ENCODE assay signal across 9 cellular contexts in the genomic region with DNA sequence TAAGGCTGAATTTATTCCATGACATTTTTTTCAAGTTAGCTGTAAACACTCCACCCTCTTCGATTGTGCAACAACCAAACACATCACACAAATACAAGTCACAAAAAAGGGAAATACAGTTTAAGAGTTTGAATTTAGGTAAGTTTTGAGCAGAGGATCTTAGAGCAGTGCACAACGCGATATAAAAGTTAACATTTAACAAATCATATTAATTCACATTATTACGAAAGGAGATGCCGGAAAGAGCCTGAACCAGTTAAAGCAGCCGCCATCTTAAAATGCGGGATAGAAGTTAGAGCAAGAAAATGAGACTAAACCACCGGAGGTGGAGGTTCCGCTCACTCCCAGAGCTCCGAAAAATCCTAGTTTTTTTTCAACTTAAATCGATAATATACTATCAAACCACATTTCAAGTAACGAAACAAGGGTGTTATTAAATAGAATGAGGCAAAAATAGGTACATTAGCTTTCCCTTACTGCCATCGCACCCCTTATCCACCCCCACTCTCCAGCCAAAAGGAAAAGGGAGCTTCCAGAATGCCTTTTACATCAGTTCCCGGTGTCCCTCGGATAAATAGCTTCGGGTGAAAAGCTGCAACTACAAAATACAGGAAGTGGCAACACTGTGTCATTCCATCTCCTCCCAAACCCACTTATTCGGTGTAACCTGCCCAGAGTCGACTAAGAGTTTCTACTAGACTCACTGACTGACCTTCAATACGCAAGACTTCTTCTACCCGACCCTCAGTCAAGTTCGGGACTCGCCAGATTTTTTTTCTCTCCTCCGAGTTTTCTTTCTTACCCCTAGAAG. TPM values are rescaled to one million over a fixed set of nuclear protein-coding genes. Genes with fewer than 3 reads are reported as not detected.
DNase-seq lines count a peak whose midpoint lies in the region; ATAC-seq, FAIRE-seq and TF ChIP-seq lines count a peak whose summit lies in the region.
"Had no signal": no experiment of that assay in that cellular context is flagged by ENCODE, and none has a peak within 500 bp of the region (broad histone marks: within the 10 kb centered on the region; RNA-seq: fewer than 3 reads in every experiment).

No MANE protein-coding gene starts in this region.

- WGBS in right cardiac atrium, result under 1% methylated on average over 23 of the region's 23 CpGs

- H3K9me3 ChIP-seq in BE2C, result no peaks in the 10 kb centered on the region
- no peaks in the 10 kb centered on the region for H3K9me3 ChIP-seq in right cardiac atrium (ENCODE audit: control insufficient read depth, low read length)

- peaks cover 33% of the 10 kb centered on the region for H3K36me3 Mint-ChIP-seq in activated naive CD4-positive, alpha-beta T cell treated with anti-CD3 and anti-CD28 coated beads, Interleukin-2, amount 10 ng/mL, durations not matched to agents 7 days and 5 days

- peaks cover 42% of the 10 kb centered on the region for H3K36me3 ChIP-seq in BE2C
- no peaks in the 10 kb centered on the region for H3K36me3 ChIP-seq in rectal smooth muscle tissue (ENCODE audit: control insufficient read depth, insufficient read depth, low read length)

- H3K4me3 ChIP-seq in BE2C (ENCODE audit: low read depth, low read length) (peak overlapping the region; percentile 91), right cardiac atrium (ENCODE audit: low read length) (peak overlapping the region; percentile 100), rectal smooth muscle tissue (ENCODE audit: low read length) (peak overlapping the region; percentile 92)

- peak; percentile 83 for FAIRE-seq in GM12892 (lab: Jason Lieb, UNC)

- H3K9me3 Mint-ChIP-seq in activated naive CD4-positive, alpha-beta T cell treated with anti-CD3 and anti-CD28 coated beads, Interleukin-2, amount 10 ng/mL, durations not matched to agents 7 days and 5 days, result no peaks in the 10 kb centered on the region
- H3K9me3 Mint-ChIP-seq: T-helper 1 cell treated with Interleukin-12 subunit alpha and Interleukin-12 subunit beta and Interleukin-4 antibody, amounts not matched to agents 30 μg/mL and 1 μg/mL, for 36 hours had no signal

- TF ChIP-seq CTCF in BE2C (IDR thresholded peaks at IDR 0.05; ENCODE audit: low read depth, low read length), result no peak

- CTCF ChIA-PET in activated naive CD4-positive, alpha-beta T cell treated with anti-CD3 and anti-CD28 coated beads, Interleukin-2, amount 10 ng/mL, durations not matched to agents 7 days and 5 days (lab: Charles Lee), result interaction anchor here (0.7 to 4.3 kb wide), 4 partner anchors 43 to 274 kb away, joined by 3 to 26 read pairs (median 4); partner anchors contain the start of genes BDH2 and CISD2

- ATAC-seq in right cardiac atrium (no peak), GM19035 (IDR thresholded peaks at IDR 0.05; ENCODE audit: unreplicated experiment) (no peak)

- TF ChIP-seq POLR2A in GM12892 (IDR thresholded peaks at IDR 0.05; ENCODE audit: low read depth, low read length), result peak; percentile 37; the same call in 1 of the 2 replicates

- H3K4me3 Mint-ChIP-seq in activated naive CD4-positive, alpha-beta T cell treated with anti-CD3 and anti-CD28 coated beads, Interleukin-2, amount 10 ng/mL, durations not matched to agents 7 days and 5 days, result no peak overlapping the region
- H3K4me3 Mint-ChIP-seq: T-helper 1 cell treated with Interleukin-12 subunit alpha and Interleukin-12 subunit beta and Interleukin-4 antibody, amounts not matched to agents 30 μg/mL and 1 μg/mL, for 36 hours had no signal

- H3K27ac Mint-ChIP-seq in activated naive CD4-positive, alpha-beta T cell treated with anti-CD3 and anti-CD28 coated beads, Interleukin-2, amount 10 ng/mL, durations not matched to agents 7 days and 5 days, result no peak overlapping the region

- DNase-seq in BE2C (peak; percentile 27), GM12892 (ENCODE audit: insufficient read length) (no peak), NOMO-1 (lab: John Stamatoyannopoulos, UW; ENCODE audit: unreplicated experiment in 2 of 2) (peak; percentile 43 to 73), right cardiac atrium (no peak), ureter (ENCODE audit: low spot score) (no peak)
- DNase-seq in activated naive CD4-positive, alpha-beta T cell treated with anti-CD3 and anti-CD28 coated beads, Interleukin-2, amount 10 ng/mL, durations not matched to agents 7 days and 5 days, result peak; percentile 43

- H3K9ac ChIP-seq in rectal smooth muscle tissue (ENCODE audit: low read length), result peak overlapping the region; percentile 94

- H3K27me3 Mint-ChIP-seq in activated naive CD4-positive, alpha-beta T cell treated with anti-CD3 and anti-CD28 coated beads, Interleukin-2, amount 10 ng/mL, durations not matched to agents 7 days and 5 days, result peaks cover 5% of the 10 kb centered on the region

- peaks cover 52% of the 10 kb centered on the region for H3K4me1 Mint-ChIP-seq in activated naive CD4-positive, alpha-beta T cell treated with anti-CD3 and anti-CD28 coated beads, Interleukin-2, amount 10 ng/mL, durations not matched to agents 7 days and 5 days

- intact Hi-C loops in right cardiac atrium (cut with DNase I), result loop anchor here in 1 of 4 donors (2.0 kb wide), 1 partner anchor 43 kb away; the partner anchor contains the start of gene CISD2

- no peaks in the 10 kb centered on the region for H3K27me3 ChIP-seq in BE2C
- H3K27me3 ChIP-seq in right cardiac atrium (ENCODE audit: control insufficient read depth, insufficient read depth), result no peaks in the 10 kb centered on the region
- no peaks in the 10 kb centered on the region for H3K27me3 ChIP-seq in rectal smooth muscle tissue (ENCODE audit: control insufficient read depth, insufficient read depth, low read length)

- H3K27ac ChIP-seq in right cardiac atrium (ENCODE audit: low read length) (peak overlapping the region; percentile 99), rectal smooth muscle tissue (ENCODE audit: low read depth, low read length) (peak overlapping the region; percentile 99)

- H3K4me1 ChIP-seq in BE2C (no peaks in the 10 kb centered on the region), right cardiac atrium (ENCODE audit: control insufficient read depth, insufficient read depth, low read length) (no peaks in the 10 kb centered on the region), rectal smooth muscle tissue (ENCODE audit: control insufficient read depth, insufficient read depth, low read length) (peaks cover 22% of the 10 kb centered on the region)

RNA-seq across cellular contexts. Expression of gene UBE2D3, which starts 1.9 kb away (rescaled TPM):
- 250 TPM for polyA plus RNA-seq in BE2C (2012; ENCODE audit: insufficient read depth, insufficient read length, low read depth)
- polyA plus RNA-seq in GM12892 (2012; ENCODE audit: missing spikeins), result 256 TPM
- total RNA-seq in right cardiac atrium (100 to 1,000 TPM; 258 to 278 (median 259) TPM), ureter (316 TPM)
- polyA plus RNA-seq in right cardiac atrium, result 157 TPM

RNA-seq across cellular contexts. Expression of gene CISD2, which starts 43.3 kb away (rescaled TPM):
- 39.9 TPM for polyA plus RNA-seq in BE2C (2012; ENCODE audit: insufficient read depth, insufficient read length, low read depth)
- polyA plus RNA-seq in GM12892 (2012; ENCODE audit: missing spikeins), result 36.0 TPM
- total RNA-seq in right cardiac atrium, result 10 to 100 TPM; 18.3 to 22.1 (median 20.5) TPM
- polyA plus RNA-seq in right cardiac atrium, result 20.1 TPM
- 18.2 TPM for total RNA-seq in ureter

Comparison
In these comparisons a context has a peak if more than half of its experiments do, and no peak if none do; other contexts are left out.
1. DNase-seq: peak in BE2C (single experiment), NOMO-1 (2 of 2) and activated naive CD4-positive, alpha-beta T cell treated with anti-CD3 and anti-CD28 coated beads, Interleukin-2, amount 10 ng/mL, durations not matched to agents 7 days and 5 days (single experiment); none in GM12892 (single experiment), right cardiac atrium (0 of 3) and ureter (single experiment).
2. Peak in every context shown above with its lines, with median percentiles within 50 percentile points of each other: H3K4me3 ChIP-seq.